In the genomic region with DNA sequence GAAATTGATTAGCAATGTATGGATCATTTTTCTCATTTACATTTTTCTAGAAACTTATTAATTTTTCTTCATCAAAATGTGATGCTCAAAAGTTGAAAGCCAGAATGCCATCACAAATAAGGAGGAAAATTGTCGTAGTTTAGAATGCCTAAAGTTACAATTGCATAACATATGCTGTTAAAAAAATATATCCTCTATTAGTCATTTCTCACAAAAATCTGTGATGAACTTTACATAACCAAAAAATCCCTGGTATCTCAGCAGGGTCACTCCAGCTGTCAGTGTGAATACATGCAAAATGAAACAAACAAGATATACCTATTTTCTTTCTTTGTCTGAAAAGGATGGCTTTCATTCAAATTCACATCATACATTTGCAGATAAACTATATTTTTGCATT, we compare ENCODE assay signal across 14 cellular contexts.
"Had no signal": no experiment of that assay in that cellular context is flagged by ENCODE, and none has a peak within 500 bp of the region (broad histone marks: within the 10 kb centered on the region; RNA-seq: fewer than 3 reads in every experiment).

No MANE protein-coding gene starts in this region.

- H3K27me3 ChIP-seq: ascending aorta, ovary, stomach had no signal

- H3K4me1 ChIP-seq: ascending aorta, stomach had no signal

- H3K4me1 Mint-ChIP-seq: activated naive CD8-positive, alpha-beta T cell treated with anti-CD3 and anti-CD28 coated beads for 36 hours had no signal

- H3K4me3 ChIP-seq: ascending aorta, ovary, stomach, thoracic aorta had no signal

- H3K27ac ChIP-seq: ascending aorta, ovary, stomach, thoracic aorta had no signal

- H3K27me3 Mint-ChIP-seq: activated naive CD8-positive, alpha-beta T cell treated with anti-CD3 and anti-CD28 coated beads for 36 hours had no signal

- H3K27ac Mint-ChIP-seq: activated naive CD8-positive, alpha-beta T cell treated with anti-CD3 and anti-CD28 coated beads for 36 hours had no signal

- H3K4me3 Mint-ChIP-seq: activated naive CD8-positive, alpha-beta T cell treated with anti-CD3 and anti-CD28 coated beads for 36 hours had no signal

- H3K36me3 Mint-ChIP-seq: activated naive CD8-positive, alpha-beta T cell treated with anti-CD3 and anti-CD28 coated beads for 36 hours had no signal

- DNase-seq: activated CD4-positive, alpha-beta T cell treated with anti-CD3 and anti-CD28 coated beads for 1 hour; activated CD4-positive, alpha-beta T cell treated with anti-CD3 and anti-CD28 coated beads, Interleukin-2, amount 50 U/mL, for 48 hours; activated gamma-delta T cell; activated naive CD8-positive, alpha-beta T cell treated with anti-CD3 and anti-CD28 coated beads for 36 hours; activated T-cell treated with anti-CD3 and anti-CD28 coated beads, Interleukin-2, amount 50 U/mL, for 48 hours; central memory CD4-positive, alpha-beta T cell; cortex of kidney; effector CD8-positive, alpha-beta T cell; hippocampal formation; ovary; stomach; T1000 had no signal

- H3K36me3 ChIP-seq: ascending aorta, ovary, stomach, thoracic aorta had no signal

- H3K9me3 ChIP-seq: ascending aorta, ovary, stomach, thoracic aorta had no signal

- H3K9me3 Mint-ChIP-seq: activated naive CD8-positive, alpha-beta T cell treated with anti-CD3 and anti-CD28 coated beads for 36 hours had no signal
